Comparison of ENCODE assay signal across 11 cellular contexts in genomic region chr1:224783006-224783651, GRCh38.
DNase-seq lines count a peak whose midpoint lies in the region; ATAC-seq, FAIRE-seq and TF ChIP-seq lines count a peak whose summit lies in the region.
"Had no signal": no experiment of that assay in that cellular context is flagged by ENCODE, and none has a peak within 500 bp of the region (broad histone marks: within the 10 kb centered on the region; RNA-seq: fewer than 3 reads in every experiment).

No MANE protein-coding gene starts in this region.

- H3K4me3 ChIP-seq in upper lobe of left lung = no peak overlapping the region
- H3K4me3 ChIP-seq: SK-N-MC had no signal

- DNase-seq in COR-L47 (lab: John Stamatoyannopoulos, UW) (peak; percentile 61), NCI-H774 (lab: John Stamatoyannopoulos, UW) (peak; percentile 38), KG1 (lab: John Stamatoyannopoulos, UW) (no peak), frontal cortex (ENCODE audit: low spot score in 2 of 2) (no peak), upper lobe of left lung (no peak)
- no peak for DNase-seq in activated CD4-positive, CD25-positive, alpha-beta regulatory T cell treated with anti-CD3 and anti-CD28 coated beads, Interleukin-2, amount 50 U/mL, for 72 hours
- DNase-seq: activated naive CD4-positive, alpha-beta T cell treated with anti-CD3 and anti-CD28 coated beads for 36 hours; Calu3 had no signal

- H3K4me1 ChIP-seq in upper lobe of left lung = peaks cover 0 to 3% (median 0%) of the 10 kb centered on the region in 4 donors

- no peak for TF ChIP-seq POLR2A in upper lobe of left lung (IDR thresholded peaks at IDR 0.05)

- no peak for TF ChIP-seq CTCF in upper lobe of left lung (IDR thresholded peaks at IDR 0.05)

- no peak overlapping the region for H3K27ac ChIP-seq in upper lobe of left lung
- H3K27ac ChIP-seq: SK-N-MC had no signal

- ATAC-seq in GM19397 (IDR thresholded peaks at IDR 0.05; ENCODE audit: unreplicated experiment) (peak; percentile 63), HG03135 (IDR thresholded peaks at IDR 0.05; ENCODE audit: unreplicated experiment) (peak; percentile 58), upper lobe of left lung (ENCODE audit: low FRiP score in 2 of 2) (no peak)

- no peak for FAIRE-seq in frontal cortex (lab: Jason Lieb, UNC)

- no peaks in the 10 kb centered on the region for H3K27me3 ChIP-seq in upper lobe of left lung

- no peak for TF ChIP-seq EP300 in upper lobe of left lung (IDR thresholded peaks at IDR 0.05)

- no peaks in the 10 kb centered on the region for H3K36me3 ChIP-seq in upper lobe of left lung

- WGBS in upper lobe of left lung, 2 donors = 62 to 68% methylated on average over 5 of the region's 5 CpGs

- H3K9me3 ChIP-seq in upper lobe of left lung = no peaks in the 10 kb centered on the region

Comparison
In these comparisons a context has a peak if more than half of its experiments do, and no peak if none do; other contexts are left out.
1. DNase-seq: peak in COR-L47 (single experiment) and NCI-H774 (single experiment); none in KG1 (single experiment), activated CD4-positive, CD25-positive, alpha-beta regulatory T cell treated with anti-CD3 and anti-CD28 coated beads, Interleukin-2, amount 50 U/mL, for 72 hours (single experiment), frontal cortex (0 of 2) and upper lobe of left lung (0 of 2).
2. ATAC-seq: peak in GM19397 (single experiment) and HG03135 (single experiment); none in upper lobe of left lung (0 of 2).